ENCODE assay signal across 18 cellular contexts in genomic region chr19:42010245-42011126, GRCh38. TPM values are rescaled to one million over a fixed set of nuclear protein-coding genes. Genes with fewer than 3 reads are reported as not detected.
DNase-seq lines count a peak whose midpoint lies in the region; TF ChIP-seq lines count a peak whose summit lies in the region.
"Had no signal": no experiment of that assay in that cellular context is flagged by ENCODE, and none has a peak within 500 bp of the region (broad histone marks: within the 10 kb centered on the region; RNA-seq: fewer than 3 reads in every experiment).

No MANE protein-coding gene starts in this region.

- no peaks in the 10 kb centered on the region for H3K79me2 ChIP-seq in PC-9 (ENCODE audit: low read depth)

- H3K27ac ChIP-seq in PC-9 = peak overlapping the region; percentile 28; the same call in 1 of the 2 replicates
- H3K27ac ChIP-seq: heart right ventricle, pancreas had no signal

- no peaks in the 10 kb centered on the region for H3K4me1 Mint-ChIP-seq in nephron progenitor cell
- H3K4me1 Mint-ChIP-seq: CD4-positive, CD25-positive, alpha-beta regulatory T cell; T-cell had no signal

- no peak overlapping the region for H3K4me3 Mint-ChIP-seq in nephron progenitor cell
- H3K4me3 Mint-ChIP-seq: activated naive CD8-positive, alpha-beta T cell treated with anti-CD3 and anti-CD28 coated beads, Interleukin-2, amount 10 ng/mL, durations not matched to agents 7 days and 5 days; CD4-positive, CD25-positive, alpha-beta regulatory T cell; T-cell had no signal

- POLR2A ChIA-PET in AG04449 (lab: Yijun Ruan, JAX) = no interaction called here
- POLR2A ChIA-PET in PC-9 (lab: Charles Lee; ENCODE audit: unreplicated experiment) = interaction anchor here (0.8 kb wide), 1 partner anchor 14 kb away, joined by 6 read pairs; no protein-coding TSS in a partner anchor

- peaks cover 10% of the 10 kb centered on the region; the same call in 1 of the 2 replicates for H3K4me1 ChIP-seq in PC-9 (replicated peaks; ENCODE audit: insufficient read depth)
- H3K4me1 ChIP-seq: heart right ventricle, pancreas had no signal

- BruUV-seq in PC-9 (replicated peaks; lab: Mats Ljungman, UMichigan) = no TSS peak

- in situ Hi-C loops in G401 (cut with HindIII; ENCODE audit: low sequenced_read_pairs) = no loop called here

- H3K9me3 ChIP-seq in PC-9 (ENCODE audit: insufficient read depth, low read depth) = no peaks in the 10 kb centered on the region
- H3K9me3 ChIP-seq: heart right ventricle, pancreas had no signal

- no peak overlapping the region for H3K4me3 ChIP-seq in AG04449 (ENCODE audit: low read depth, low read length)
- no peak overlapping the region for H3K4me3 ChIP-seq in PC-9
- H3K4me3 ChIP-seq: heart right ventricle, pancreas had no signal

- no peaks in the 10 kb centered on the region for H4K20me1 ChIP-seq in PC-9 (ENCODE audit: insufficient read depth)

- TF ChIP-seq CTCF in AG04449 (IDR thresholded peaks at IDR 0.05; ENCODE audit: insufficient read depth, low read length, missing control alignments) (no peak), PC-9 (conservative IDR thresholded peaks at IDR 0.05) (no peak), nephron progenitor cell (IDR thresholded peaks at IDR 0.05) (no peak)

- H3K9me2 ChIP-seq in PC-9 (ENCODE audit: insufficient read depth) = no peaks in the 10 kb centered on the region

- no peaks in the 10 kb centered on the region for H3F3A ChIP-seq in PC-9 (ENCODE audit: insufficient read depth, low read depth)

- peak overlapping the region; percentile 53 for H2AFZ ChIP-seq in PC-9

- peaks cover 5% of the 10 kb centered on the region for H3K36me3 Mint-ChIP-seq in nephron progenitor cell (ENCODE audit: low read depth)
- H3K36me3 Mint-ChIP-seq: activated naive CD8-positive, alpha-beta T cell treated with anti-CD3 and anti-CD28 coated beads, Interleukin-2, amount 10 ng/mL, durations not matched to agents 7 days and 5 days; CD4-positive, CD25-positive, alpha-beta regulatory T cell; T-cell had no signal

- H3K27me3 Mint-ChIP-seq in nephron progenitor cell (ENCODE audit: low read depth, poor library complexity) = peaks cover 10% of the 10 kb centered on the region

- 0 out of 2 replicates have a peak, but pooled peaks cover 11% of the 10 kb centered on the region for H3K27me3 ChIP-seq in PC-9 (ENCODE audit: insufficient read depth, low read depth)
- H3K27me3 ChIP-seq: heart right ventricle, pancreas had no signal

- H3K36me3 ChIP-seq in PC-9 (ENCODE audit: low read depth) = no peaks in the 10 kb centered on the region
- H3K36me3 ChIP-seq: heart right ventricle, pancreas had no signal

- H3K9me3 Mint-ChIP-seq in nephron progenitor cell = peaks cover 3% of the 10 kb centered on the region
- H3K9me3 Mint-ChIP-seq: activated naive CD8-positive, alpha-beta T cell treated with anti-CD3 and anti-CD28 coated beads, Interleukin-2, amount 10 ng/mL, durations not matched to agents 7 days and 5 days; CD4-positive, CD25-positive, alpha-beta regulatory T cell; T-cell had no signal

- DNase-seq in AG04449 (ENCODE audit: low read depth, low spot score) = peak; percentile 14
- DNase-seq in EH (ENCODE audit: low read depth) = peak; percentile 66
- no peak for DNase-seq in PC-9
- DNase-seq in fibroblast of the conjunctiva (ENCODE audit: low read depth) = peak; percentile 73
- no peak for DNase-seq in G401 (ENCODE audit: low spot score)
- DNase-seq in nephron progenitor cell = no peak
- DNase-seq in NCI-H446 (lab: John Stamatoyannopoulos, UW) = no peak
- no peak for DNase-seq in GDM1 (lab: John Stamatoyannopoulos, UW)
- DNase-seq: activated naive CD8-positive, alpha-beta T cell treated with anti-CD3 and anti-CD28 coated beads, Interleukin-2, amount 10 ng/mL, durations not matched to agents 7 days and 5 days; CD4-positive, CD25-positive, alpha-beta regulatory T cell; heart right ventricle; MV-4-11; NCI-H345; stimulated activated CD4-positive, alpha-beta T cell treated with anti-CD3 and anti-CD28 coated beads, Interleukin-12 subunit alpha, Interleukin-12 subunit beta, amount 100 ng/mL, for 4 hours; T-cell had no signal

- H3K4me2 ChIP-seq in PC-9 = peak overlapping the region; percentile 26

- H3K27ac Mint-ChIP-seq in nephron progenitor cell = no peak overlapping the region
- H3K27ac Mint-ChIP-seq: activated naive CD8-positive, alpha-beta T cell treated with anti-CD3 and anti-CD28 coated beads, Interleukin-2, amount 10 ng/mL, durations not matched to agents 7 days and 5 days; CD4-positive, CD25-positive, alpha-beta regulatory T cell; T-cell had no signal

- CTCF ChIA-PET in AG04449 (lab: Yijun Ruan, JAX) (interaction anchor here (0.7 to 2.6 kb wide), 11 partner anchors 10 to 76 kb away, joined by 3 to 19 read pairs (median 3); no protein-coding TSS in a partner anchor), PC-9 (lab: Charles Lee) (interaction anchor here (0.9 kb wide), 1 partner anchor 24 kb away, joined by 7 read pairs; no protein-coding TSS in a partner anchor)

- intact Hi-C loops in PC-9 (cut with micrococcal nuclease; ENCODE audit: unreplicated experiment) = no loop called here

RNA-seq across cellular contexts. Expression of gene ATP1A3, which starts 16.5 kb away (rescaled TPM):
- not detected in 2 replicates for total RNA-seq in PC-9 (2021)
- total RNA-seq in G401 (2014; rRNA removed; shearing (Covaris generic)) = 1.2 and 2.7 TPM in 2 replicates
- total RNA-seq: kidney epithelial cell, subcutaneous adipose tissue had no signal

RNA-seq across cellular contexts. Expression of gene RABAC1, which starts 51.4 kb away (rescaled TPM):
- total RNA-seq in PC-9 (2021) = 110 and 188 TPM in 2 replicates
- 198 and 315 TPM in 2 replicates for total RNA-seq in G401 (2014; rRNA removed; shearing (Covaris generic))

RNA-seq across cellular contexts. Expression of gene GRIK5, which starts 59.5 kb away (rescaled TPM):
- 0.96 and 1.1 TPM in 2 replicates for total RNA-seq in PC-9 (2021)
- total RNA-seq in G401 (2014; rRNA removed; shearing (Covaris generic)) = 0.49 and 1.1 TPM in 2 replicates

Comparison
In these comparisons a context has a peak if more than half of its experiments do, and no peak if none do; other contexts are left out.
1. DNase-seq: peak in AG04449 (single experiment), EH (single experiment) and fibroblast of the conjunctiva (single experiment); none in PC-9 (0 of 2), G401 (single experiment), nephron progenitor cell (single experiment), NCI-H446 (0 of 2) and GDM1 (single experiment).